Comparison of ENCODE assay signal across 15 cellular contexts in genomic region chr14:69755299-69755698, GRCh38. TPM values are rescaled to one million over a fixed set of nuclear protein-coding genes. Genes with fewer than 3 reads are reported as not detected.
DNase-seq lines count a peak whose midpoint lies in the region; ATAC-seq, FAIRE-seq and TF ChIP-seq lines count a peak whose summit lies in the region.
"Had no signal": no experiment of that assay in that cellular context is flagged by ENCODE, and none has a peak within 500 bp of the region (broad histone marks: within the 10 kb centered on the region; RNA-seq: fewer than 3 reads in every experiment).

No MANE protein-coding gene starts in this region.

- H3K27ac Mint-ChIP-seq in CD4-positive, alpha-beta T cell: peak overlapping the region; percentile 76
- peak overlapping the region; percentile 71 to 84 for H3K27ac Mint-ChIP-seq in T-cell
- H3K27ac Mint-ChIP-seq: natural killer cell treated with Interleukin-12 subunit alpha and Interleukin-12 subunit beta and Interleukin-15 and Interleukin-18, amount 100 ng/mL, for 72 hours had no signal

- no peaks in the 10 kb centered on the region for H3K9me3 Mint-ChIP-seq in CD4-positive, alpha-beta T cell
- no peaks in the 10 kb centered on the region for H3K9me3 Mint-ChIP-seq in T-cell
- H3K9me3 Mint-ChIP-seq: natural killer cell treated with Interleukin-12 subunit alpha and Interleukin-12 subunit beta and Interleukin-15 and Interleukin-18, amount 100 ng/mL, for 72 hours had no signal

- no peak for TF ChIP-seq POLR2A in HepG2 (IDR thresholded peaks at IDR 0.05; ENCODE audit: insufficient read depth in 1 of 2, low read depth in 2 of 2, low read length in 2 of 2)

- H3K4me1 Mint-ChIP-seq in CD4-positive, alpha-beta T cell (ENCODE audit: low read depth): peaks cover 13% of the 10 kb centered on the region
- peaks cover 12 to 18% (median 17%) of the 10 kb centered on the region in 3 donors for H3K4me1 Mint-ChIP-seq in T-cell

- CTCF ChIA-PET in CD4-positive, alpha-beta T cell (lab: Charles Lee): interaction anchor here (0.9 kb wide), 1 partner anchor 11 kb away, joined by 3 read pairs; no protein-coding TSS in a partner anchor
- CTCF ChIA-PET in T-cell (lab: Charles Lee) (no interaction called here), HepG2 (lab: Yijun Ruan, JAX; ENCODE audit: low intra/inter-chr PET ratio, low total read pairs) (no interaction called here)

- H3K79me2 ChIP-seq in HepG2 (ENCODE audit: insufficient read depth, low read length): no peaks in the 10 kb centered on the region

- H3K4me3 Mint-ChIP-seq in CD4-positive, alpha-beta T cell: no peak overlapping the region
- H3K4me3 Mint-ChIP-seq in T-cell: peak overlapping the region in 1 of 3 donors; percentile 22
- H3K4me3 Mint-ChIP-seq: natural killer cell treated with Interleukin-12 subunit alpha and Interleukin-12 subunit beta and Interleukin-15 and Interleukin-18, amount 100 ng/mL, for 72 hours had no signal

- no peaks in the 10 kb centered on the region for H3K36me3 Mint-ChIP-seq in CD4-positive, alpha-beta T cell (ENCODE audit: low read depth)
- no peaks in the 10 kb centered on the region for H3K36me3 Mint-ChIP-seq in T-cell
- H3K36me3 Mint-ChIP-seq: natural killer cell treated with Interleukin-12 subunit alpha and Interleukin-12 subunit beta and Interleukin-15 and Interleukin-18, amount 100 ng/mL, for 72 hours had no signal

- H3K27ac ChIP-seq in CD4-positive, alpha-beta T cell (ENCODE audit: low read depth, low read length): no peak overlapping the region
- no peak overlapping the region for H3K27ac ChIP-seq in HepG2 (ENCODE audit: extremely low read length, insufficient read depth, low read length)

- no peaks in the 10 kb centered on the region for H3K27me3 Mint-ChIP-seq in CD4-positive, alpha-beta T cell
- no peaks in the 10 kb centered on the region for H3K27me3 Mint-ChIP-seq in T-cell
- H3K27me3 Mint-ChIP-seq: natural killer cell treated with Interleukin-12 subunit alpha and Interleukin-12 subunit beta and Interleukin-15 and Interleukin-18, amount 100 ng/mL, for 72 hours had no signal

- no peak for FAIRE-seq in HepG2 (lab: Jason Lieb, UNC)
- FAIRE-seq: RCC 7860 had no signal

- in situ Hi-C loops in HepG2 (cut with HindIII; ENCODE audit: extremely low pct_ligation_motif_present, low pct_unique_long_range_greater_than_20kb): no loop called here

- no peak for TF ChIP-seq RAD21 in HepG2 (CRISPR knock-in tag; IDR thresholded peaks at IDR 0.05)

- H3K4me2 ChIP-seq in HepG2 (ENCODE audit: low read depth, low read length): peak overlapping the region; percentile 43; the same call in 1 of the 2 replicates

- no peak for ATAC-seq in CD4-positive, alpha-beta T cell (ENCODE audit: poor library complexity)
- peak in 1 of 4 experiments; percentile 30 for ATAC-seq in T-cell (replicated peaks in 1 of 4)
- ATAC-seq in HepG2: no peak
- ATAC-seq in GM19395 (IDR thresholded peaks at IDR 0.05; ENCODE audit: unreplicated experiment): no peak
- no peak for ATAC-seq in GM19455 (IDR thresholded peaks at IDR 0.05; ENCODE audit: unreplicated experiment)
- no peak for ATAC-seq in GM18909 (IDR thresholded peaks at IDR 0.05; ENCODE audit: poor library complexity, unreplicated experiment)
- ATAC-seq: natural killer cell treated with Interleukin-12 subunit alpha and Interleukin-12 subunit beta and Interleukin-15 and Interleukin-18, amount 100 ng/mL, for 72 hours had no signal

- no peaks in the 10 kb centered on the region for H3K9me3 ChIP-seq in CD4-positive, alpha-beta T cell (ENCODE audit: control insufficient read depth, low read length)
- H3K9me3 ChIP-seq in HepG2 (ENCODE audit: low read length): no peaks in the 10 kb centered on the region

- H3K4me3 ChIP-seq in HepG2 (replicated peaks in 1 of 3; ENCODE audit: insufficient read depth in 1 of 3, low read depth in 2 of 3, low read length in 3 of 3): no peak overlapping the region

- BruUV-seq in HepG2 (replicated peaks; lab: Mats Ljungman, UMichigan): no TSS peak

- H3K9ac ChIP-seq in HepG2 (ENCODE audit: insufficient read depth, low read depth, low read length): no peak overlapping the region

- no peak for TF ChIP-seq CTCF in CD4-positive, alpha-beta T cell (IDR thresholded peaks at IDR 0.05)
- TF ChIP-seq CTCF in HepG2 (CRISPR knock-in tag; IDR thresholded peaks at IDR 0.05): no peak

- H4K20me1 ChIP-seq in HepG2 (ENCODE audit: insufficient read depth, low read length): no peaks in the 10 kb centered on the region

- POLR2A ChIA-PET in CD4-positive, alpha-beta T cell (lab: Charles Lee): interaction anchor here (0.6 to 1.6 kb wide), 4 partner anchors 10 to 284 kb away, joined by 3 to 32 read pairs (median 4); partner anchors contain the start of gene SRSF5
- POLR2A ChIA-PET in T-cell (lab: Charles Lee): interaction anchor here in 1 of 2 donors (1.1 kb wide), 1 partner anchor 11 kb away, joined by 4 read pairs; the partner anchor contains the start of gene SRSF5
- POLR2A ChIA-PET in HepG2 (lab: Yijun Ruan, JAX): interaction anchor here (3.7 kb wide), 1 partner anchor 11 kb away, joined by 15 read pairs; the partner anchor contains the start of gene SRSF5

- no peaks in the 10 kb centered on the region for H3K36me3 ChIP-seq in HepG2 (replicated peaks in 1 of 2; ENCODE audit: control insufficient read depth in 1 of 2, insufficient read depth in 2 of 2, low read length in 2 of 2)

- H3K4me1 ChIP-seq in HepG2 (ENCODE audit: insufficient read depth, low read length): peaks cover 55% of the 10 kb centered on the region

- intact Hi-C loops in CD4-positive, alpha-beta T cell (cut with DNase I, micrococcal nuclease): no loop called here
- intact Hi-C loops in HepG2 (cut with micrococcal nuclease; ENCODE audit: unreplicated experiment): no loop called here

- H2AFZ ChIP-seq in HepG2 (ENCODE audit: low read length): no peak overlapping the region

- no peaks in the 10 kb centered on the region for H3K27me3 ChIP-seq in CD4-positive, alpha-beta T cell (ENCODE audit: control insufficient read depth, insufficient read depth, low read length)
- no peaks in the 10 kb centered on the region for H3K27me3 ChIP-seq in HepG2 (ENCODE audit: control insufficient read depth in 1 of 2, insufficient read depth in 2 of 2, low read length in 2 of 2)

- no peak for TF ChIP-seq EP300 in HepG2 (IDR thresholded peaks at IDR 0.05; ENCODE audit: low read depth in 2 of 2, low read length in 2 of 2)
- no peak for TF ChIP-seq EP300 in HepG2 (CRISPR knock-in tag; IDR thresholded peaks at IDR 0.05; ENCODE audit: borderline replicate concordance)

- DNase-seq in CD4-positive, alpha-beta T cell: no peak
- DNase-seq in HT1080 (ENCODE audit: low read depth) (peak; percentile 17), T-cell (no peak), HepG2 (ENCODE audit: low spot score) (no peak), NCI-H146 (lab: John Stamatoyannopoulos, UW) (no peak)
- DNase-seq: NCI-H1694 treated with DMSO at 0.1 percent for 48 hours, NCI-H524, substantia nigra had no signal

RNA-seq across cellular contexts. Expression of gene SRSF5, which starts 11.6 kb away (rescaled TPM):
- total RNA-seq in CD4-positive, alpha-beta T cell: 1,000 to 10,000 TPM; 1,437 to 1,479 TPM
- total RNA-seq in HT1080 (2014; rRNA removed; shearing (Covaris generic)): 120 and 191 TPM in 2 replicates
- 224 TPM in 2 replicates for polyA plus RNA-seq in HT1080 (2015; cell fraction: cytosol; rRNA removed)
- 1,094 and 1,109 TPM in 2 replicates for polyA plus RNA-seq in HT1080 (2015; cell fraction: nucleus; rRNA removed)
- 1,000 to 10,000 TPM in 2 of 5 donors, 100 to 1,000 TPM in 3; 788 to 1,543 (median 848) TPM for total RNA-seq in T-cell
- 277 and 333 TPM in 2 replicates for total RNA-seq in HepG2 (2016; rRNA removed; fragmentation: Illumina TruSeq; extraction: Trizol)
- 66.7 and 68.4 TPM in 2 replicates for total RNA-seq in HepG2 (2016; cell fraction: cytosol; rRNA removed; fragmentation: Illumina TruSeq; extraction: Trizol; ENCODE audit: low read depth)
- 277 and 309 TPM in 2 replicates for total RNA-seq in HepG2 (2016; cell fraction: insoluble cytoplasmic fraction; rRNA removed; fragmentation: Illumina TruSeq; extraction: Trizol)
- 68.2 and 70.5 TPM in 2 replicates for total RNA-seq in HepG2 (2016; cell fraction: membrane; rRNA removed; fragmentation: Illumina TruSeq; extraction: Trizol)
- total RNA-seq in HepG2 (2016; cell fraction: nucleus; rRNA removed; fragmentation: Illumina TruSeq; extraction: Trizol): 278 and 311 TPM in 2 replicates
- 189 and 218 TPM in 2 replicates for polyA plus RNA-seq in HepG2 (2011; rRNA removed)
- 169 and 242 TPM in 2 replicates for polyA plus RNA-seq in HepG2 (2011; cell fraction: cytosol; rRNA removed)
- polyA plus RNA-seq in HepG2 (2011; cell fraction: nucleus; rRNA removed): 586 and 686 TPM in 2 replicates
- 376 and 529 TPM in 2 replicates for polyA plus RNA-seq in HepG2 (2012)
- 22.7 and 25.6 TPM in 2 replicates for polyA plus RNA-seq in HepG2 (2016; cell fraction: cytosol; fragmentation: Illumina TruSeq; extraction: Trizol; ENCODE audit: low read depth)
- 415 and 444 TPM in 2 replicates for polyA plus RNA-seq in HepG2 (2016; cell fraction: insoluble cytoplasmic fraction; fragmentation: Illumina TruSeq; extraction: Trizol; ENCODE audit: low read depth)
- polyA plus RNA-seq in HepG2 (2016; cell fraction: membrane; fragmentation: Illumina TruSeq; extraction: Trizol; ENCODE audit: low read depth): 45.5 and 47.3 TPM in 2 replicates
- polyA plus RNA-seq in HepG2 (2016; cell fraction: nucleus; fragmentation: Illumina TruSeq; extraction: Trizol; ENCODE audit: insufficient read depth, low read depth): 410 and 415 TPM in 2 replicates
- 99.8 and 128 TPM in 2 replicates for polyA minus RNA-seq in HepG2 (2011; rRNA and poly(A)+ RNA removed; ENCODE audit: low replicate concordance)
- polyA minus RNA-seq in HepG2 (2011; cell fraction: cytosol; rRNA and poly(A)+ RNA removed): 61.5 and 65.7 TPM in 2 replicates
- 704 and 755 TPM in 2 replicates for polyA minus RNA-seq in HepG2 (2011; cell fraction: nucleus; rRNA and poly(A)+ RNA removed)

RNA-seq across cellular contexts. Expression of gene SLC10A1, which starts 41.7 kb away (rescaled TPM):
- not detected for total RNA-seq in CD4-positive, alpha-beta T cell
- total RNA-seq in HT1080 (2014; rRNA removed; shearing (Covaris generic)): not detected in 2 replicates
- not detected in 2 replicates for polyA plus RNA-seq in HT1080 (2015; cell fraction: cytosol; rRNA removed)
- not detected in 2 replicates for polyA plus RNA-seq in HT1080 (2015; cell fraction: nucleus; rRNA removed)
- total RNA-seq in T-cell (under 1 TPM in 1 of 5 donors, not detected in 4; 0.13 TPM), HepG2 (2016; rRNA removed; fragmentation: Illumina TruSeq; extraction: Trizol) (not detected in 2 replicates)
- not detected in 2 replicates for total RNA-seq in HepG2 (2016; cell fraction: cytosol; rRNA removed; fragmentation: Illumina TruSeq; extraction: Trizol; ENCODE audit: low read depth)
- not detected in 2 replicates for total RNA-seq in HepG2 (2016; cell fraction: insoluble cytoplasmic fraction; rRNA removed; fragmentation: Illumina TruSeq; extraction: Trizol)
- not detected in 2 replicates for total RNA-seq in HepG2 (2016; cell fraction: membrane; rRNA removed; fragmentation: Illumina TruSeq; extraction: Trizol)
- not detected in 2 replicates for total RNA-seq in HepG2 (2016; cell fraction: nucleus; rRNA removed; fragmentation: Illumina TruSeq; extraction: Trizol)
- 0.17 and 0.18 TPM in 2 replicates for polyA plus RNA-seq in HepG2 (2011; rRNA removed)
- 0.09 and 0.22 TPM in 2 replicates for polyA plus RNA-seq in HepG2 (2011; cell fraction: cytosol; rRNA removed)
- 0.16 TPM in 1 of 2 replicates, not detected in the other for polyA plus RNA-seq in HepG2 (2011; cell fraction: nucleus; rRNA removed)
- 0.12 and 0.30 TPM in 2 replicates for polyA plus RNA-seq in HepG2 (2012)
- polyA plus RNA-seq in HepG2 (2016; cell fraction: cytosol; fragmentation: Illumina TruSeq; extraction: Trizol; ENCODE audit: low read depth): not detected in 2 replicates
- not detected in 2 replicates for polyA plus RNA-seq in HepG2 (2016; cell fraction: insoluble cytoplasmic fraction; fragmentation: Illumina TruSeq; extraction: Trizol; ENCODE audit: low read depth)
- polyA plus RNA-seq in HepG2 (2016; cell fraction: membrane; fragmentation: Illumina TruSeq; extraction: Trizol; ENCODE audit: low read depth): not detected in 2 replicates
- polyA plus RNA-seq in HepG2 (2016; cell fraction: nucleus; fragmentation: Illumina TruSeq; extraction: Trizol; ENCODE audit: insufficient read depth, low read depth): not detected in 2 replicates
- not detected in 2 replicates for polyA minus RNA-seq in HepG2 (2011; rRNA and poly(A)+ RNA removed; ENCODE audit: low replicate concordance)
- not detected in 2 replicates for polyA minus RNA-seq in HepG2 (2011; cell fraction: cytosol; rRNA and poly(A)+ RNA removed)
- polyA minus RNA-seq in HepG2 (2011; cell fraction: nucleus; rRNA and poly(A)+ RNA removed): not detected in 2 replicates
- total RNA-seq: lower leg skin; natural killer cell treated with Interleukin-12 subunit alpha and Interleukin-12 subunit beta and Interleukin-15 and Interleukin-18, amount 100 ng/mL, for 72 hours; pulmonary artery endothelial cell had no signal
